Comparison of ENCODE assay signal across 20 cellular contexts in the genomic region with DNA sequence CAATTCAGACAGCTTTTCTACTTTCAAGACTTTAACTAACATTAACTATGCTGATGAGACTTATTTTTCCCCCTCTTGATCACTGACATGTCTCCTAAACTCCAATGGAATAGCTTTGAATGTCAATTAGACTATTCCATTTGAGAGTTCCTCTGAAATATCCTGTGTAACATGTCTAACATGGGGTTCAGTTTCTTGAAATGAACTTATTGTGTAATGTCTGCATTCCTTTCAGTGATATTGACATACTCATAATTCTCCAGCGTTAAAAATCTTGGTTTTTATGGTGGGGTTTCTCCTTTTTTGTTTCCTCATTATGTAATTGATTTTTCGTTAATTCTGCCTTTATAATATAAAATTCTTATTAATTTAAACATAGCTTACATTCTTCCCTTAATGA.
"Had no signal": no experiment of that assay in that cellular context is flagged by ENCODE, and none has a peak within 500 bp of the region (broad histone marks: within the 10 kb centered on the region; RNA-seq: fewer than 3 reads in every experiment).

No MANE protein-coding gene starts in this region.

- H3K27me3 ChIP-seq: heart left ventricle, neutrophil, stomach, uterus had no signal

- DNase-seq: heart left ventricle; hypothalamus; left ventricle myocardium inferior; naive thymus-derived CD4-positive, alpha-beta T cell; nephron progenitor cell; psoas muscle; retina; stimulated activated CD4-positive, alpha-beta T cell treated with anti-CD3 and anti-CD28 coated beads, Interleukin-2, amount 100 ng/mL, for 24 hours; stimulated activated naive CD4-positive, alpha-beta T cell; stomach; substantia nigra; uterus had no signal

- H3K9me3 ChIP-seq: heart left ventricle, left ventricle myocardium inferior, neutrophil, psoas muscle, stomach, thoracic aorta, uterus had no signal

- H3K4me1 Mint-ChIP-seq: central memory CD8-positive, alpha-beta T cell; naive thymus-derived CD4-positive, alpha-beta T cell had no signal

- H3K36me3 ChIP-seq: neutrophil, thoracic aorta, uterus had no signal

- H3K4me3 Mint-ChIP-seq: central memory CD8-positive, alpha-beta T cell; dendritic cell treated with granulocyte-macrophage colony-stimulating factor and Interleukin-4, amounts not matched to agents 40 ng/mL and 50 ng/mL, for 4 days; naive thymus-derived CD4-positive, alpha-beta T cell; nephron progenitor cell; type B pancreatic cell had no signal

- H3K4me3 ChIP-seq: heart left ventricle, left ventricle myocardium inferior, lung, psoas muscle, skin epidermis, stomach, thoracic aorta, uterus had no signal

- H3K27ac Mint-ChIP-seq: dendritic cell treated with granulocyte-macrophage colony-stimulating factor and Interleukin-4, amounts not matched to agents 40 ng/mL and 50 ng/mL, for 4 days; naive thymus-derived CD4-positive, alpha-beta T cell; nephron progenitor cell; type B pancreatic cell had no signal

- H3K9me3 Mint-ChIP-seq: central memory CD8-positive, alpha-beta T cell; dendritic cell treated with granulocyte-macrophage colony-stimulating factor and Interleukin-4, amounts not matched to agents 40 ng/mL and 50 ng/mL, for 4 days; naive thymus-derived CD4-positive, alpha-beta T cell; nephron progenitor cell; type B pancreatic cell had no signal

- H3K4me1 ChIP-seq: left ventricle myocardium inferior, psoas muscle, stomach, uterus had no signal

- H3K27me3 Mint-ChIP-seq: central memory CD8-positive, alpha-beta T cell; dendritic cell treated with granulocyte-macrophage colony-stimulating factor and Interleukin-4, amounts not matched to agents 40 ng/mL and 50 ng/mL, for 4 days; naive thymus-derived CD4-positive, alpha-beta T cell; type B pancreatic cell had no signal

- ATAC-seq: heart left ventricle; naive thymus-derived CD4-positive, alpha-beta T cell; psoas muscle; sciatic nerve had no signal

- H3K27ac ChIP-seq: neutrophil, psoas muscle, stomach, thoracic aorta, uterus had no signal
